11 cellular contexts compared by ENCODE assay signal in genomic region chr5:68240771-68241170, GRCh38. TPM values are rescaled to one million over a fixed set of nuclear protein-coding genes. Genes with fewer than 3 reads are reported as not detected.
A peak's percentile ranks its signal among the peaks of the same experiment; 100 is the strongest.
DNase-seq lines count a peak whose midpoint lies in the region; ATAC-seq and TF ChIP-seq lines count a peak whose summit lies in the region.
"Had no signal": no experiment of that assay in that cellular context is flagged by ENCODE, and none has a peak within 500 bp of the region (broad histone marks: within the 10 kb centered on the region; RNA-seq: fewer than 3 reads in every experiment).

No MANE protein-coding gene starts in this region.

- H3K36me3 ChIP-seq in H7 (replicated peaks; ENCODE audit: control insufficient read depth, insufficient read depth, low read length) = no peaks in the 10 kb centered on the region
- H3K36me3 ChIP-seq in BE2C = no peaks in the 10 kb centered on the region; the same call in 1 of the 2 replicates

- no peaks in the 10 kb centered on the region for H3K9me3 Mint-ChIP-seq in activated CD4-positive, alpha-beta T cell treated with anti-CD3 and anti-CD28 coated beads for 36 hours (ENCODE audit: low read depth)
- H3K9me3 Mint-ChIP-seq in activated CD4-positive, alpha-beta memory T cell treated with anti-CD3 and anti-CD28 coated beads, Interleukin-2, amount 10 ng/mL, durations not matched to agents 7 days and 5 days = no peaks in the 10 kb centered on the region
- H3K9me3 Mint-ChIP-seq in immature natural killer cell = no peaks in the 10 kb centered on the region

- peaks cover 80% of the 10 kb centered on the region for H3K4me1 Mint-ChIP-seq in activated CD4-positive, alpha-beta T cell treated with anti-CD3 and anti-CD28 coated beads for 36 hours
- peaks cover 63% of the 10 kb centered on the region for H3K4me1 Mint-ChIP-seq in activated CD4-positive, alpha-beta memory T cell treated with anti-CD3 and anti-CD28 coated beads, Interleukin-2, amount 10 ng/mL, durations not matched to agents 7 days and 5 days
- peaks cover 85 to 100% of the 10 kb centered on the region in 2 donors for H3K4me1 Mint-ChIP-seq in immature natural killer cell

- no peaks in the 10 kb centered on the region for H3K9me3 ChIP-seq in BE2C

- no peak for TF ChIP-seq CTCF in BE2C (IDR thresholded peaks at IDR 0.05; ENCODE audit: low read depth, low read length)

- POLR2A ChIA-PET in activated CD4-positive, alpha-beta T cell treated with anti-CD3 and anti-CD28 coated beads for 36 hours (lab: Charles Lee) = interaction anchor here (0.6 kb wide), 1 partner anchor 200 kb away, joined by 3 read pairs; no protein-coding TSS in a partner anchor
- POLR2A ChIA-PET in activated CD4-positive, alpha-beta memory T cell treated with anti-CD3 and anti-CD28 coated beads, Interleukin-2, amount 10 ng/mL, durations not matched to agents 7 days and 5 days (lab: Charles Lee) = no interaction called here

- ATAC-seq in activated CD4-positive, alpha-beta T cell treated with anti-CD3 and anti-CD28 coated beads for 36 hours = no peak
- ATAC-seq in stimulated activated naive CD8-positive, alpha-beta T cell treated with anti-CD3 and anti-CD28 coated beads, Interleukin-15, Interleukin-2, amounts not matched to agents 100 U/mL and 50 U/mL, for 24 hours = peak; percentile 9
- no peak for ATAC-seq in HG02885 (IDR thresholded peaks at IDR 0.05; ENCODE audit: poor library complexity, unreplicated experiment)

- no peaks in the 10 kb centered on the region for H3K27me3 Mint-ChIP-seq in activated CD4-positive, alpha-beta T cell treated with anti-CD3 and anti-CD28 coated beads for 36 hours
- no peaks in the 10 kb centered on the region for H3K27me3 Mint-ChIP-seq in activated CD4-positive, alpha-beta memory T cell treated with anti-CD3 and anti-CD28 coated beads, Interleukin-2, amount 10 ng/mL, durations not matched to agents 7 days and 5 days
- H3K27me3 Mint-ChIP-seq in immature natural killer cell (ENCODE audit: low read depth in 3 of 3) = peaks cover 0 to 6% (median 4%) of the 10 kb centered on the region in 3 donors

- H3K4me3 ChIP-seq in H7 (ENCODE audit: insufficient read depth, low read depth, low read length) (no peak overlapping the region), BE2C (ENCODE audit: low read depth, low read length) (no peak overlapping the region)

- DNase-seq in activated CD4-positive, alpha-beta T cell treated with anti-CD3 and anti-CD28 coated beads for 36 hours = no peak
- no peak for DNase-seq in activated CD4-positive, alpha-beta T cell treated with anti-CD3 and anti-CD28 coated beads for 48 hours
- no peak for DNase-seq in activated CD4-positive, alpha-beta memory T cell treated with anti-CD3 and anti-CD28 coated beads, Interleukin-2, amount 10 ng/mL, durations not matched to agents 7 days and 5 days
- DNase-seq in immature natural killer cell = no peak
- DNase-seq in stimulated activated naive CD8-positive, alpha-beta T cell treated with anti-CD3 and anti-CD28 coated beads, Interleukin-15, Interleukin-2, amounts not matched to agents 100 U/mL and 50 U/mL, for 24 hours = no peak
- DNase-seq in H7 = no peak
- DNase-seq in BE2C = no peak
- DNase-seq: foreskin fibroblast, NCI-H1694 treated with DMSO at 0.1 percent for 48 hours, retina had no signal

- peak overlapping the region; percentile 78 for H3K27ac Mint-ChIP-seq in activated CD4-positive, alpha-beta T cell treated with anti-CD3 and anti-CD28 coated beads for 36 hours
- peak overlapping the region; percentile 3 for H3K27ac Mint-ChIP-seq in activated CD4-positive, alpha-beta memory T cell treated with anti-CD3 and anti-CD28 coated beads, Interleukin-2, amount 10 ng/mL, durations not matched to agents 7 days and 5 days
- peak overlapping the region; percentile 90 to 98 (median 94) for H3K27ac Mint-ChIP-seq in immature natural killer cell

- H3K4me3 Mint-ChIP-seq in activated CD4-positive, alpha-beta T cell treated with anti-CD3 and anti-CD28 coated beads for 36 hours = no peak overlapping the region
- no peak overlapping the region for H3K4me3 Mint-ChIP-seq in activated CD4-positive, alpha-beta memory T cell treated with anti-CD3 and anti-CD28 coated beads, Interleukin-2, amount 10 ng/mL, durations not matched to agents 7 days and 5 days
- peak overlapping the region; percentile 47 to 73 (median 51) for H3K4me3 Mint-ChIP-seq in immature natural killer cell

- H3K27me3 ChIP-seq in H7 (ENCODE audit: control insufficient read depth, insufficient read depth, low read length) (no peaks in the 10 kb centered on the region), BE2C (no peaks in the 10 kb centered on the region)

- intact Hi-C loops in activated CD4-positive, alpha-beta T cell treated with anti-CD3 and anti-CD28 coated beads for 36 hours (cut with DNase I, micrococcal nuclease) = no loop called here

- CTCF ChIA-PET in activated CD4-positive, alpha-beta T cell treated with anti-CD3 and anti-CD28 coated beads for 36 hours (lab: Charles Lee) = interaction anchor here (2.6 kb wide), 1 partner anchor 25 kb away, joined by 8 read pairs; the partner anchor contains the start of gene PIK3R1
- CTCF ChIA-PET in activated CD4-positive, alpha-beta memory T cell treated with anti-CD3 and anti-CD28 coated beads, Interleukin-2, amount 10 ng/mL, durations not matched to agents 7 days and 5 days (lab: Charles Lee) = no interaction called here

- H3K4me1 ChIP-seq in BE2C = peaks cover 27% of the 10 kb centered on the region

- H3K36me3 Mint-ChIP-seq in activated CD4-positive, alpha-beta T cell treated with anti-CD3 and anti-CD28 coated beads for 36 hours (ENCODE audit: low read depth) = peaks cover 25% of the 10 kb centered on the region
- H3K36me3 Mint-ChIP-seq in activated CD4-positive, alpha-beta memory T cell treated with anti-CD3 and anti-CD28 coated beads, Interleukin-2, amount 10 ng/mL, durations not matched to agents 7 days and 5 days (ENCODE audit: low read depth) = peaks cover 30% of the 10 kb centered on the region
- peaks cover 0 to 4% (median 0%) of the 10 kb centered on the region in 3 donors for H3K36me3 Mint-ChIP-seq in immature natural killer cell

RNA-seq across cellular contexts. Expression of gene PIK3R1, which starts 25.2 kb away (rescaled TPM):
- 10 to 100 TPM; 40.0 to 49.0 TPM for total RNA-seq in activated CD4-positive, alpha-beta T cell treated with anti-CD3 and anti-CD28 coated beads for 36 hours
- 10 to 100 TPM; 83.1 to 86.4 TPM for total RNA-seq in activated CD4-positive, alpha-beta memory T cell treated with anti-CD3 and anti-CD28 coated beads, Interleukin-2, amount 10 ng/mL, durations not matched to agents 7 days and 5 days
- polyA plus RNA-seq in immature natural killer cell = 10 to 100 TPM; 62.7 to 80.0 (median 66.8) TPM
- total RNA-seq in H7 (2014; rRNA removed; shearing (Covaris generic)) = 15.0 and 19.8 TPM in 2 replicates
- 36.3 TPM for polyA plus RNA-seq in BE2C (2012; ENCODE audit: insufficient read depth, insufficient read length, low read depth)

Comparison
In these comparisons a context has a peak if more than half of its experiments do, and no peak if none do; other contexts are left out.
1. H3K27ac Mint-ChIP-seq: peak in every context shown above with its lines; median percentile 94 in immature natural killer cell; 78 in activated CD4-positive, alpha-beta T cell treated with anti-CD3 and anti-CD28 coated beads for 36 hours; 3 in activated CD4-positive, alpha-beta memory T cell treated with anti-CD3 and anti-CD28 coated beads, Interleukin-2, amount 10 ng/mL, durations not matched to agents 7 days and 5 days.
2. H3K4me3 Mint-ChIP-seq: peak in immature natural killer cell (5 of 5); none in activated CD4-positive, alpha-beta T cell treated with anti-CD3 and anti-CD28 coated beads for 36 hours (single experiment) and activated CD4-positive, alpha-beta memory T cell treated with anti-CD3 and anti-CD28 coated beads, Interleukin-2, amount 10 ng/mL, durations not matched to agents 7 days and 5 days (single experiment).